In the genomic region with DNA sequence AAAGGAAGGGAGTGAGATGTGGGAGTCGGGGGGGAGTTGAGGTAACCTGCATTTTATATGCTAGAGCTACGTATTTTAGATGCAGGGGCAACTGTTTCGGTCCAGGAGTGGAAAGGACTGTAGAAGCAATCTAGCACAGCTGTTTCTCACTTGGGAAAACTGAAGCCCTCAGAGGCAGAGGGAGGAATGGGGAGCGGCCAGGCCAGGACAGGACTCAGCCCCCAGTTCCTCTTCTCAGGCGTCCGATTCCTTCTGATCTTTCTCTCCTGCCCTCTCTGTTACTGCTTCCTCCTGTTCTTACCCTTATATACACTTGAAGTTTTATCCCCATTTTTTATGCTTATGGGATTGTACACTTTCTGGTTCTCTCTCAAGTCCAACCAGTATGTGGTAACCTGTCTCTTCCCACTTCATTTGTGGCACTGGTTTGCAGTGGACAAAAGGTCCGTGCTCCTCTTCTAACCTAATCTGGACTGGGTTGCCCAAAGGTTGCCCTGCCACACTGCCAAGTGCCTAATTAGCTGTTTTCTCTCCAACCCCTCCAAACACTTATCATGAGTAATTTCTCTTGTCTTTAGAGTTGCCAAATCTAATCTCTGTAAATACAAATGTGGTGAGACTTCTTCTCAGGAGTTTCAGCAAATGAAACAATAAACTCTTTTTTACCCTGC, we compare ENCODE assay signal across 19 cellular contexts.
"Had no signal": no experiment of that assay in that cellular context is flagged by ENCODE, and none has a peak within 500 bp of the region (broad histone marks: within the 10 kb centered on the region; RNA-seq: fewer than 3 reads in every experiment).

No MANE protein-coding gene starts in this region.

- H3K4me1 Mint-ChIP-seq: activated B cell treated with CpG ODN at 0.5 μM for 24 hours; activated T-helper 17 cell treated with anti-CD3 and anti-CD28 coated beads, Interleukin-2, amount 50 U/mL, for 72 hours had no signal

- H3K36me3 ChIP-seq: pancreas, transverse colon had no signal

- H3K9me3 Mint-ChIP-seq: activated B cell treated with CpG ODN at 0.5 μM for 24 hours; activated naive CD4-positive, alpha-beta T cell treated with anti-CD3 and anti-CD28 coated beads for 36 hours; activated T-helper 17 cell treated with anti-CD3 and anti-CD28 coated beads, Interleukin-2, amount 50 U/mL, for 72 hours; naive B cell; T-helper 1 cell treated with Interleukin-12 subunit alpha and Interleukin-12 subunit beta and Interleukin-4 antibody, amounts not matched to agents 30 μg/mL and 1 μg/mL, for 36 hours had no signal

- H3K27ac Mint-ChIP-seq: activated B cell treated with CpG ODN at 0.5 μM for 24 hours; activated CD8-positive, alpha-beta T cell treated with anti-CD3 and anti-CD28 coated beads, Interleukin-2, amount 10 ng/mL, durations not matched to agents 7 days and 5 days; activated naive CD4-positive, alpha-beta T cell treated with anti-CD3 and anti-CD28 coated beads for 36 hours; activated T-helper 17 cell treated with anti-CD3 and anti-CD28 coated beads, Interleukin-2, amount 50 U/mL, for 72 hours had no signal

- FAIRE-seq: keratinocyte, pancreas had no signal

- H3K4me3 ChIP-seq: left lung, pancreas, skin epidermis, transverse colon had no signal

- DNase-seq: activated B cell treated with CpG ODN at 0.5 μM for 24 hours; activated CD4-positive, alpha-beta T cell treated with anti-CD3 and anti-CD28 coated beads for 48 hours; activated CD8-positive, alpha-beta memory T cell treated with anti-CD3 and anti-CD28 coated beads, Interleukin-2, amount 50 U/mL, for 4 hours; activated CD8-positive, alpha-beta T cell treated with anti-CD3 and anti-CD28 coated beads, Interleukin-2, amount 10 ng/mL, durations not matched to agents 7 days and 5 days; activated naive CD4-positive, alpha-beta T cell treated with anti-CD3 and anti-CD28 coated beads for 36 hours; erythroblast; left lung; midbrain; naive B cell; pancreas; SHP77 treated with DMSO at 0.1 percent for 48 hours; stimulated activated CD4-positive, alpha-beta T cell treated with anti-CD3 and anti-CD28 coated beads, Interleukin-4, amount 100 ng/mL, for 4 hours; stimulated activated CD8-positive, alpha-beta memory T cell treated with anti-CD3 and anti-CD28 coated beads, Interleukin-4, amount 100 ng/mL, for 48 hours; stimulated activated naive CD8-positive, alpha-beta T cell treated with anti-CD3 and anti-CD28 coated beads, Interleukin-15, Interleukin-2, amounts not matched to agents 100 U/mL and 50 U/mL, for 24 hours; transverse colon had no signal

- H3K27me3 ChIP-seq: left lung, pancreas, transverse colon had no signal

- H3K9me3 ChIP-seq: left lung, pancreas, transverse colon had no signal

- H3K27ac ChIP-seq: left lung, pancreas, skin epidermis, transverse colon had no signal

- H3K27me3 Mint-ChIP-seq: activated B cell treated with CpG ODN at 0.5 μM for 24 hours; activated T-helper 17 cell treated with anti-CD3 and anti-CD28 coated beads, Interleukin-2, amount 50 U/mL, for 72 hours; naive B cell had no signal

- H3K4me3 Mint-ChIP-seq: activated B cell treated with CpG ODN at 0.5 μM for 24 hours; activated CD8-positive, alpha-beta T cell treated with anti-CD3 and anti-CD28 coated beads, Interleukin-2, amount 10 ng/mL, durations not matched to agents 7 days and 5 days; activated naive CD4-positive, alpha-beta T cell treated with anti-CD3 and anti-CD28 coated beads for 36 hours; activated T-helper 17 cell treated with anti-CD3 and anti-CD28 coated beads, Interleukin-2, amount 50 U/mL, for 72 hours; naive B cell; T-helper 1 cell treated with Interleukin-12 subunit alpha and Interleukin-12 subunit beta and Interleukin-4 antibody, amounts not matched to agents 30 μg/mL and 1 μg/mL, for 36 hours had no signal

- ATAC-seq: activated CD8-positive, alpha-beta T cell treated with anti-CD3 and anti-CD28 coated beads, Interleukin-2, amount 10 ng/mL, durations not matched to agents 7 days and 5 days; activated T-helper 17 cell treated with anti-CD3 and anti-CD28 coated beads, Interleukin-2, amount 50 U/mL, for 72 hours; left lung; pancreas; stimulated activated naive CD8-positive, alpha-beta T cell treated with anti-CD3 and anti-CD28 coated beads, Interleukin-15, Interleukin-2, amounts not matched to agents 100 U/mL and 50 U/mL, for 24 hours had no signal

- H3K36me3 Mint-ChIP-seq: naive B cell had no signal
